In genomic region chr12:109961201-109961600, GRCh38 we compare ENCODE assay signal across 19 cellular contexts. TPM values are rescaled to one million over a fixed set of nuclear protein-coding genes. Genes with fewer than 3 reads are reported as not detected.
DNase-seq lines count a peak whose midpoint lies in the region; ATAC-seq, FAIRE-seq and TF ChIP-seq lines count a peak whose summit lies in the region.
"Had no signal": no experiment of that assay in that cellular context is flagged by ENCODE, and none has a peak within 500 bp of the region (broad histone marks: within the 10 kb centered on the region; RNA-seq: fewer than 3 reads in every experiment).

No MANE protein-coding gene starts in this region.

- no peak for FAIRE-seq in astrocyte (lab: Jason Lieb, UNC)

- H3K4me1 ChIP-seq in astrocyte (ENCODE audit: insufficient read depth, low read length) (peaks cover 7% of the 10 kb centered on the region), heart left ventricle (peaks cover 0 to 28% (median 7%) of the 10 kb centered on the region in 12 donors)

- peak overlapping the region; percentile 50 for H3K9ac ChIP-seq in astrocyte (ENCODE audit: low read length)

- TF ChIP-seq POLR2A in heart left ventricle (IDR thresholded peaks at IDR 0.05), result no peak

- DNase-seq in activated T-cell treated with anti-CD3 and anti-CD28 coated beads, Interleukin-2, amount 50 U/mL, for 72 hours, result no peak
- DNase-seq in activated T-cell treated with anti-CD3 and anti-CD28 coated beads, Interleukin-2, amount 50 U/mL, for 48 hours, result no peak
- DNase-seq in astrocyte (ENCODE audit: low read depth), result peak; percentile 82
- DNase-seq in heart left ventricle, result peak in 4 of 5 donors; percentile 16 to 65 (median 56)
- DNase-seq in stimulated activated effector memory CD8-positive, alpha-beta T cell treated with anti-CD3 and anti-CD28 coated beads, Interleukin-12 subunit alpha, Interleukin-12 subunit beta, amount 100 ng/mL, for 72 hours (ENCODE audit: low spot score in 2 of 2), result no peak
- DNase-seq in NK-92 (lab: John Stamatoyannopoulos, UW; ENCODE audit: unreplicated experiment), result no peak
- no peak for DNase-seq in stimulated activated CD4-positive, alpha-beta T cell treated with anti-CD3 and anti-CD28 coated beads, Interleukin-4, amount 100 ng/mL, for 4 hours
- DNase-seq: activated CD4-positive, alpha-beta T cell treated with anti-CD3 and anti-CD28 coated beads, Interleukin-2, amount 50 U/mL, for 1 hour; activated gamma-delta T cell; central memory CD4-positive, alpha-beta T cell; DMS 273 treated with DMSO at 0.1 percent for 48 hours; GDM1; NCI-H1417; NCI-H2107; NCI-H510A treated with DMSO at 0.1 percent for 48 hours; stimulated activated CD8-positive, alpha-beta memory T cell treated with anti-CD3 and anti-CD28 coated beads, Interleukin-4, amount 100 ng/mL, for 48 hours had no signal

- H3K27me3 ChIP-seq in astrocyte (ENCODE audit: insufficient read depth, low read length) (no peaks in the 10 kb centered on the region), heart left ventricle (no peaks in the 10 kb centered on the region)
- H3K27me3 ChIP-seq: adrenal gland, esophagus muscularis mucosa had no signal

- no peak for TF ChIP-seq CTCF in astrocyte (IDR thresholded peaks at IDR 0.05; ENCODE audit: insufficient read depth, low read depth, low read length)
- TF ChIP-seq CTCF in heart left ventricle (IDR thresholded peaks at IDR 0.05), result no peak

- H3K4me2 ChIP-seq in astrocyte (ENCODE audit: low read length), result peak overlapping the region; percentile 38

- WGBS in heart left ventricle, 4 donors, result 39 to 62% (median 51%) methylated on average over 14 of the region's 14 CpGs

- no peaks in the 10 kb centered on the region for H3K27me3 Mint-ChIP-seq in activated T-cell treated with anti-CD3 and anti-CD28 coated beads, Interleukin-2, amount 50 U/mL, for 72 hours (ENCODE audit: low read depth)
- no peaks in the 10 kb centered on the region for H3K27me3 Mint-ChIP-seq in astrocyte (ENCODE audit: low read depth, unreplicated experiment)

- H3K36me3 ChIP-seq in astrocyte (ENCODE audit: insufficient read depth, low read length) (peaks cover 34% of the 10 kb centered on the region), heart left ventricle (peaks cover 0 to 98% (median 91%) of the 10 kb centered on the region in 9 donors)

- H3K27ac ChIP-seq in astrocyte (ENCODE audit: low read depth, low read length) (peak overlapping the region; percentile 44), heart left ventricle (peak overlapping the region in 9 of 12 donors; percentile 1 to 71 (median 56))
- H3K27ac ChIP-seq: esophagus muscularis mucosa had no signal

- peaks cover 7 to 23% of the 10 kb centered on the region in 2 donors for H3K36me3 Mint-ChIP-seq in activated T-cell treated with anti-CD3 and anti-CD28 coated beads, Interleukin-2, amount 50 U/mL, for 72 hours (ENCODE audit: insufficient read depth in 2 of 2)
- H3K36me3 Mint-ChIP-seq in astrocyte (ENCODE audit: low read depth, unreplicated experiment), result peaks cover 26% of the 10 kb centered on the region
- peaks cover 98% of the 10 kb centered on the region for H3K36me3 Mint-ChIP-seq in stimulated activated effector memory CD8-positive, alpha-beta T cell treated with anti-CD3 and anti-CD28 coated beads, Interleukin-12 subunit alpha, Interleukin-12 subunit beta, amount 100 ng/mL, for 72 hours

- peaks cover 14% of the 10 kb centered on the region for H3K4me1 Mint-ChIP-seq in activated T-cell treated with anti-CD3 and anti-CD28 coated beads, Interleukin-2, amount 50 U/mL, for 72 hours (ENCODE audit: low read depth)
- no peaks in the 10 kb centered on the region for H3K4me1 Mint-ChIP-seq in astrocyte (ENCODE audit: low read depth, unreplicated experiment)
- peaks cover 7% of the 10 kb centered on the region for H3K4me1 Mint-ChIP-seq in stimulated activated effector memory CD8-positive, alpha-beta T cell treated with anti-CD3 and anti-CD28 coated beads, Interleukin-12 subunit alpha, Interleukin-12 subunit beta, amount 100 ng/mL, for 72 hours

- no peak overlapping the region for H3K4me3 Mint-ChIP-seq in activated T-cell treated with anti-CD3 and anti-CD28 coated beads, Interleukin-2, amount 50 U/mL, for 72 hours
- no peak overlapping the region for H3K4me3 Mint-ChIP-seq in astrocyte (ENCODE audit: unreplicated experiment)
- no peak overlapping the region for H3K4me3 Mint-ChIP-seq in stimulated activated effector memory CD8-positive, alpha-beta T cell treated with anti-CD3 and anti-CD28 coated beads, Interleukin-12 subunit alpha, Interleukin-12 subunit beta, amount 100 ng/mL, for 72 hours

- H4K20me1 ChIP-seq in astrocyte (ENCODE audit: insufficient read depth, low read length), result no peaks in the 10 kb centered on the region

- no peaks in the 10 kb centered on the region for H3K9me3 Mint-ChIP-seq in activated T-cell treated with anti-CD3 and anti-CD28 coated beads, Interleukin-2, amount 50 U/mL, for 72 hours
- no peaks in the 10 kb centered on the region for H3K9me3 Mint-ChIP-seq in astrocyte (ENCODE audit: unreplicated experiment)
- no peaks in the 10 kb centered on the region for H3K9me3 Mint-ChIP-seq in stimulated activated effector memory CD8-positive, alpha-beta T cell treated with anti-CD3 and anti-CD28 coated beads, Interleukin-12 subunit alpha, Interleukin-12 subunit beta, amount 100 ng/mL, for 72 hours

- no peak overlapping the region for H2AFZ ChIP-seq in astrocyte (ENCODE audit: low read depth, low read length)

- H3K27ac Mint-ChIP-seq in activated T-cell treated with anti-CD3 and anti-CD28 coated beads, Interleukin-2, amount 50 U/mL, for 72 hours, result peak overlapping the region; percentile 39
- no peak overlapping the region for H3K27ac Mint-ChIP-seq in astrocyte (ENCODE audit: unreplicated experiment)
- peak overlapping the region; percentile 48 for H3K27ac Mint-ChIP-seq in stimulated activated effector memory CD8-positive, alpha-beta T cell treated with anti-CD3 and anti-CD28 coated beads, Interleukin-12 subunit alpha, Interleukin-12 subunit beta, amount 100 ng/mL, for 72 hours

- no peaks in the 10 kb centered on the region for H3K79me2 ChIP-seq in astrocyte (ENCODE audit: insufficient read depth, low read length)

- H3K4me3 ChIP-seq in astrocyte (ENCODE audit: insufficient read depth, low read depth, low read length) (no peak overlapping the region), heart left ventricle (peak overlapping the region in 1 of 12 donors; percentile 1)
- H3K4me3 ChIP-seq: adrenal gland, esophagus muscularis mucosa had no signal

- H3K9me3 ChIP-seq in astrocyte (ENCODE audit: insufficient read depth, low read depth, low read length) (no peaks in the 10 kb centered on the region), heart left ventricle (no peaks in the 10 kb centered on the region)
- H3K9me3 ChIP-seq: adrenal gland, esophagus muscularis mucosa had no signal

- intact Hi-C loops in heart left ventricle (cut with DNase I), result loop anchor here in 1 of 10 donors (5.0 kb wide), 1 partner anchor 36 kb away; the partner anchor contains the start of genes ANKRD13A and GIT2

- no peak for ATAC-seq in activated T-cell treated with anti-CD3 and anti-CD28 coated beads, Interleukin-2, amount 50 U/mL, for 72 hours (replicated peaks in 1 of 2)
- ATAC-seq in heart left ventricle (peak; percentile 66 to 91 (median 82)), HG03378 (IDR thresholded peaks at IDR 0.05; ENCODE audit: unreplicated experiment) (no peak)
- no peak for ATAC-seq in stimulated activated effector memory CD8-positive, alpha-beta T cell treated with anti-CD3 and anti-CD28 coated beads, Interleukin-12 subunit alpha, Interleukin-12 subunit beta, amount 100 ng/mL, for 72 hours

RNA-seq across cellular contexts. Expression of gene GIT2, which starts 35.0 kb away (rescaled TPM):
- total RNA-seq in activated T-cell treated with anti-CD3 and anti-CD28 coated beads, Interleukin-2, amount 50 U/mL, for 72 hours, result 10 to 100 TPM; 70.0 to 74.9 TPM
- total RNA-seq in astrocyte (32.7 and 33.4 TPM in 2 replicates), heart left ventricle (10 to 100 TPM; 28.5 to 56.7 (median 41.7) TPM)
- polyA plus RNA-seq in heart left ventricle, result 10 to 100 TPM; 17.4 to 33.9 TPM

RNA-seq across cellular contexts. Expression of gene ANKRD13A, which starts 38.0 kb away (rescaled TPM):
- total RNA-seq in activated T-cell treated with anti-CD3 and anti-CD28 coated beads, Interleukin-2, amount 50 U/mL, for 72 hours, result 10 to 100 TPM; 67.8 to 72.8 TPM
- total RNA-seq in astrocyte, result 22.5 and 23.9 TPM in 2 replicates
- total RNA-seq in heart left ventricle, result 10 to 100 TPM; 16.0 to 80.6 (median 24.4) TPM
- 10 to 100 TPM in 1 of 2 donors, 1 to 10 TPM in 1; 8.4 to 47.4 TPM for polyA plus RNA-seq in heart left ventricle

Comparison
In these comparisons a context has a peak if more than half of its experiments do, and no peak if none do; other contexts are left out.
1. ATAC-seq: peak in heart left ventricle (4 of 4); none in activated T-cell treated with anti-CD3 and anti-CD28 coated beads, Interleukin-2, amount 50 U/mL, for 72 hours (0 of 2), stimulated activated effector memory CD8-positive, alpha-beta T cell treated with anti-CD3 and anti-CD28 coated beads, Interleukin-12 subunit alpha, Interleukin-12 subunit beta, amount 100 ng/mL, for 72 hours (single experiment) and HG03378 (single experiment).
2. DNase-seq: peak in astrocyte (single experiment) and heart left ventricle (4 of 5); none in activated T-cell treated with anti-CD3 and anti-CD28 coated beads, Interleukin-2, amount 50 U/mL, for 72 hours (0 of 2), activated T-cell treated with anti-CD3 and anti-CD28 coated beads, Interleukin-2, amount 50 U/mL, for 48 hours (0 of 2), stimulated activated effector memory CD8-positive, alpha-beta T cell treated with anti-CD3 and anti-CD28 coated beads, Interleukin-12 subunit alpha, Interleukin-12 subunit beta, amount 100 ng/mL, for 72 hours (0 of 2), NK-92 (single experiment) and stimulated activated CD4-positive, alpha-beta T cell treated with anti-CD3 and anti-CD28 coated beads, Interleukin-4, amount 100 ng/mL, for 4 hours (0 of 2).